In the genomic region with DNA sequence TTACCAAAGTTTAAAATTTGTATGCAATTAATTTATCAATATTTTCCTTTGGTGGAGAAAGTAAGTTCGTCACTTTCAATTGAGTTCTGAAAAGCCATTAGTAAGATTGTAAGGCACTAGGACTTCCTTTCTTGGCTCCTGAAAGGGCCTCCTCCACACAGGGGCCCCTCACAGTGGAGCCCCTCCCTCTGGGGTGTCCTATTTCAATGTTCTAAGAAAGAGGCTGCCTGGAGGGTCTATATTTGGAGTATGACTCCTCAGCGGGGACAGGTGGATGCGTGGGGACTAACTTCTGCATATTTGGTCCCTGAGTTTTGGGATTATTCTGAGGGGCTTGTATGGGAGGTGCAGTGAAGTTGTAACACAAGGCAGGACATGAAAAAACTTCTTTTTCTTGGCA, we compare ENCODE assay signal across 1 cellular context.
TF ChIP-seq lines count a peak whose summit lies in the region.

No MANE protein-coding gene starts in this region.

TF ChIP-seq in WTC11, 78 proteins besides CTCF, POLR2A, EP300 and RAD21 (continued from another document):
- TF ChIP-seq PREB (CRISPR knock-in tag; IDR thresholded peaks at IDR 0.05; ENCODE audit: borderline replicate concordance) (no peak), FOXP4 (CRISPR knock-in tag; IDR thresholded peaks at IDR 0.05) (no peak), SMAD4 (CRISPR knock-in tag; IDR thresholded peaks at IDR 0.05) (no peak)
- TF ChIP-seq, protein P1, sequence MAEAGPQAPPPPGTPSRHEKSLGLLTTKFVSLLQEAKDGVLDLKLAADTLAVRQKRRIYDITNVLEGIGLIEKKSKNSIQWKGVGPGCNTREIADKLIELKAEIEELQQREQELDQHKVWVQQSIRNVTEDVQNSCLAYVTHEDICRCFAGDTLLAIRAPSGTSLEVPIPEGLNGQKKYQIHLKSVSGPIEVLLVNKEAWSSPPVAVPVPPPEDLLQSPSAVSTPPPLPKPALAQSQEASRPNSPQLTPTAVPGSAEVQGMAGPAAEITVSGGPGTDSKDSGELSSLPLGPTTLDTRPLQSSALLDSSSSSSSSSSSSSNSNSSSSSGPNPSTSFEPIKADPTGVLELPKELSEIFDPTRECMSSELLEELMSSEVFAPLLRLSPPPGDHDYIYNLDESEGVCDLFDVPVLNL (CRISPR knock-in tag; IDR thresholded peaks at IDR 0.05; ENCODE audit: borderline replicate concordance, low read depth), result no peak
- TF ChIP-seq, protein P2, sequence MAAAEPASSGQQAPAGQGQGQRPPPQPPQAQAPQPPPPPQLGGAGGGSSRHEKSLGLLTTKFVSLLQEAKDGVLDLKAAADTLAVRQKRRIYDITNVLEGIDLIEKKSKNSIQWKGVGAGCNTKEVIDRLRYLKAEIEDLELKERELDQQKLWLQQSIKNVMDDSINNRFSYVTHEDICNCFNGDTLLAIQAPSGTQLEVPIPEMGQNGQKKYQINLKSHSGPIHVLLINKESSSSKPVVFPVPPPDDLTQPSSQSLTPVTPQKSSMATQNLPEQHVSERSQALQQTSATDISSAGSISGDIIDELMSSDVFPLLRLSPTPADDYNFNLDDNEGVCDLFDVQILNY (CRISPR knock-in tag; IDR thresholded peaks at IDR 0.05), result no peak
